9 cellular contexts compared by ENCODE assay signal in genomic region chr18:10099539-10100140, GRCh38.
"Had no signal": no experiment of that assay in that cellular context is flagged by ENCODE, and none has a peak within 500 bp of the region (broad histone marks: within the 10 kb centered on the region; RNA-seq: fewer than 3 reads in every experiment).

No MANE protein-coding gene starts in this region.

- H3K27ac ChIP-seq: VCaP had no signal

- ATAC-seq: activated CD8-positive, alpha-beta T cell treated with anti-CD3 and anti-CD28 coated beads, Interleukin-2, amount 10 ng/mL, durations not matched to agents 7 days and 5 days had no signal

- DNase-seq: activated CD4-positive, alpha-beta T cell treated with anti-CD3 and anti-CD28 coated beads for 4 hours; activated CD8-positive, alpha-beta memory T cell treated with anti-CD3 and anti-CD28 coated beads, Interleukin-2, amount 50 U/mL, for 48 hours; activated CD8-positive, alpha-beta T cell treated with anti-CD3 and anti-CD28 coated beads, Interleukin-2, amount 10 ng/mL, durations not matched to agents 7 days and 5 days; effector CD4-positive, alpha-beta T cell; hippocampal formation; stimulated activated CD4-positive, alpha-beta T cell treated with anti-CD3 and anti-CD28 coated beads, Interleukin-4, amount 100 ng/mL, for 1 hour; stimulated activated CD8-positive, alpha-beta memory T cell treated with anti-CD3 and anti-CD28 coated beads, Interleukin-4, amount 100 ng/mL, for 48 hours; T-helper 9 cell had no signal
